In the genomic region with DNA sequence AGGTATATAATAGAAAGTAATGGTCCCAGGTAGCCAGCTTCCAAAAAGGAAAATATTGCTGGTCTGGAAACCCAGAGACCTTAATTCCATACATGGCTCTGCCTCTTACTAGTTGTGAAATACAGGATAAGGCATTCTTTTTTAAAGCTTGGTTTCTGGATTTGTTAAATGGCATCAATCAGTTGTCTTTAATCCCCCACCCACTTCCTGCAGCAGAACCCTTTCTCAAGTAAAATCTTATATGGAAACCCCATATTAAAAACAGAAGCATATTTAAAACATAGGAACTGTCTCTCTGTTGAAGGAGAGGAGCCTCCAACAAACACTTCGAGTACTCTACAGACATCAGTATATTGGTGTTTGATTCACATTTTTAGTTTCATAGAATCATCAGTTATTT, we compare ENCODE assay signal across 21 cellular contexts. TPM values are rescaled to one million over a fixed set of nuclear protein-coding genes. Genes with fewer than 3 reads are reported as not detected.
DNase-seq lines count a peak whose midpoint lies in the region; ATAC-seq and TF ChIP-seq lines count a peak whose summit lies in the region.
"Had no signal": no experiment of that assay in that cellular context is flagged by ENCODE, and none has a peak within 500 bp of the region (broad histone marks: within the 10 kb centered on the region; RNA-seq: fewer than 3 reads in every experiment).

No MANE protein-coding gene starts in this region.

- H3K27me3 Mint-ChIP-seq in nephron (ENCODE audit: low read depth) (no peaks in the 10 kb centered on the region), type B pancreatic cell (no peaks in the 10 kb centered on the region)
- H3K27me3 Mint-ChIP-seq: CD4-positive, CD25-positive, alpha-beta regulatory T cell had no signal

- H3K27ac Mint-ChIP-seq in nephron = peak overlapping the region; percentile 82 to 96 (median 88)
- peak overlapping the region; percentile 61 for H3K27ac Mint-ChIP-seq in type B pancreatic cell
- H3K27ac Mint-ChIP-seq: CD4-positive, CD25-positive, alpha-beta regulatory T cell; stimulated activated effector memory CD8-positive, alpha-beta T cell treated with anti-CD3 and anti-CD28 coated beads, Interleukin-12 subunit alpha, Interleukin-12 subunit beta, amount 100 ng/mL, for 72 hours had no signal

- WGBS in SK-N-SH (ENCODE audit: low lambda C conversion rate) = 93% methylated on average over 1 of the region's 1 CpG

- H3F3A ChIP-seq in SK-N-SH (replicated peaks; ENCODE audit: insufficient read depth) = peaks cover 5% of the 10 kb centered on the region

- no peaks in the 10 kb centered on the region for H4K20me1 ChIP-seq in SK-N-SH (ENCODE audit: insufficient read depth)

- peaks cover 5 to 8% of the 10 kb centered on the region in 2 experiments for H3K36me3 ChIP-seq in SK-N-SH (replicated peaks in 1 of 2; ENCODE audit: control insufficient read depth in 1 of 2, insufficient read depth in 2 of 2, low read length in 1 of 2)
- H3K36me3 ChIP-seq: HAP-1 had no signal

- no peak overlapping the region for H3K9ac ChIP-seq in SK-N-SH

- no peak for TF ChIP-seq EP300 in SK-N-SH (IDR thresholded peaks at IDR 0.05; ENCODE audit: borderline replicate concordance in 1 of 2, low read depth in 1 of 2, low read length in 1 of 2)

- TF ChIP-seq CTCF in SK-N-SH (IDR thresholded peaks at IDR 0.05) (no peak), nephron (IDR thresholded peaks at IDR 0.05; ENCODE audit: unreplicated experiment in 3 of 3) (no peak), type B pancreatic cell (conservative IDR thresholded peaks at IDR 0.05) (no peak)

- H3K4me3 ChIP-seq in SK-N-SH (ENCODE audit: low read depth in 2 of 2, low read length in 1 of 2) = no peak overlapping the region
- H3K4me3 ChIP-seq: HAP-1 had no signal

- H3K9me2 ChIP-seq in SK-N-SH = no peaks in the 10 kb centered on the region

- no peak overlapping the region for H3K4me2 ChIP-seq in SK-N-SH

- no peaks in the 10 kb centered on the region for H3K27me3 ChIP-seq in SK-N-SH (ENCODE audit: insufficient read depth)

- H3K4me1 Mint-ChIP-seq in nephron (peaks cover 48% of the 10 kb centered on the region), type B pancreatic cell (ENCODE audit: unreplicated experiment) (peaks cover 38% of the 10 kb centered on the region)
- H3K4me1 Mint-ChIP-seq: stimulated activated effector memory CD8-positive, alpha-beta T cell treated with anti-CD3 and anti-CD28 coated beads, Interleukin-12 subunit alpha, Interleukin-12 subunit beta, amount 100 ng/mL, for 72 hours had no signal

- H3K27ac ChIP-seq in SK-N-SH (ENCODE audit: low read depth in 2 of 2, low read length in 1 of 2) = peak overlapping the region; percentile 83 to 89
- H3K27ac ChIP-seq in angular gyrus (ENCODE audit: low read depth, low read length) = peak overlapping the region; percentile 91

- H3K9me3 Mint-ChIP-seq in nephron (no peaks in the 10 kb centered on the region), type B pancreatic cell (no peaks in the 10 kb centered on the region)
- H3K9me3 Mint-ChIP-seq: IgD-negative memory B cell, neural crest cell had no signal

- POLR2A ChIA-PET in SK-N-SH (lab: Yijun Ruan, JAX) = no interaction called here

- H3K36me3 Mint-ChIP-seq in nephron (ENCODE audit: low read depth) (peaks cover 46% of the 10 kb centered on the region), type B pancreatic cell (peaks cover 33% of the 10 kb centered on the region)
- H3K36me3 Mint-ChIP-seq: CD4-positive, CD25-positive, alpha-beta regulatory T cell; IgD-negative memory B cell; stimulated activated effector memory CD8-positive, alpha-beta T cell treated with anti-CD3 and anti-CD28 coated beads, Interleukin-12 subunit alpha, Interleukin-12 subunit beta, amount 100 ng/mL, for 72 hours had no signal

- TF ChIP-seq RAD21 in SK-N-SH (IDR thresholded peaks at IDR 0.05; ENCODE audit: low read length) = no peak

- H2AFZ ChIP-seq in SK-N-SH (ENCODE audit: low read depth) = no peak overlapping the region

- CTCF ChIA-PET in SK-N-SH (lab: Yijun Ruan, JAX) = interaction anchor here (0.9 to 1.5 kb wide), 2 partner anchors 24 to 27 kb away, joined by 3 to 4 read pairs; no protein-coding TSS in a partner anchor

- H3K9me3 ChIP-seq in SK-N-SH = no peaks in the 10 kb centered on the region
- H3K9me3 ChIP-seq: HAP-1 had no signal

- ATAC-seq in SK-N-SH treated with all-trans-retinoic acid at 6 μM for 48 hours = no peak
- ATAC-seq: stimulated activated effector memory CD8-positive, alpha-beta T cell treated with anti-CD3 and anti-CD28 coated beads, Interleukin-12 subunit alpha, Interleukin-12 subunit beta, amount 100 ng/mL, for 72 hours had no signal

- H3K4me3 Mint-ChIP-seq in nephron = peak overlapping the region in 1 of 3 experiments; percentile 31
- H3K4me3 Mint-ChIP-seq in type B pancreatic cell = no peak overlapping the region
- H3K4me3 Mint-ChIP-seq: CD4-positive, CD25-positive, alpha-beta regulatory T cell; IgD-negative memory B cell; stimulated activated effector memory CD8-positive, alpha-beta T cell treated with anti-CD3 and anti-CD28 coated beads, Interleukin-12 subunit alpha, Interleukin-12 subunit beta, amount 100 ng/mL, for 72 hours had no signal

- peaks cover 12 to 22% of the 10 kb centered on the region in 2 experiments for H3K4me1 ChIP-seq in SK-N-SH (ENCODE audit: control insufficient read depth in 1 of 2, insufficient read depth in 2 of 2, low read depth in 1 of 2, low read length in 1 of 2)

- H3K79me2 ChIP-seq in SK-N-SH (ENCODE audit: insufficient read depth) = peaks cover 2% of the 10 kb centered on the region

- DNase-seq in SK-N-SH = no peak
- DNase-seq in type B pancreatic cell (ENCODE audit: extremely low spot score, unreplicated experiment) = no peak
- no peak for DNase-seq in DMS114 treated with DMSO at 0.1 percent for 48 hours (lab: John Stamatoyannopoulos, UW; ENCODE audit: unreplicated experiment)
- DNase-seq in NCI-H1092 (lab: John Stamatoyannopoulos, UW) = no peak
- DNase-seq in NCI-H345 treated with DMSO at 0.1 percent for 48 hours (lab: John Stamatoyannopoulos, UW; ENCODE audit: unreplicated experiment) = no peak
- DNase-seq: activated CD4-positive, alpha-beta T cell treated with anti-CD3 and anti-CD28 coated beads, Interleukin-2, amount 50 U/mL, for 1 hour; activated gamma-delta T cell treated with Interleukin-2 at 50 U/mL for 16 hours; CD4-positive, CD25-positive, alpha-beta regulatory T cell; EL; kidney glomerular epithelial cell; NCI-H2029 treated with DMSO at 0.1 percent for 48 hours; NCI-H524 treated with DMSO at 0.1 percent for 48 hours; stimulated activated CD4-positive, alpha-beta T cell treated with anti-CD3 and anti-CD28 coated beads, Interleukin-15, amount 100 ng/mL, for 24 hours; trophoblast cell had no signal

TF ChIP-seq in SK-N-SH, 30 proteins besides CTCF, POLR2A, EP300 and RAD21 (continues in another document):
- TF ChIP-seq FOXJ3 (CRISPR knock-in tag; IDR thresholded peaks at IDR 0.05) (no peak), ELF1 (IDR thresholded peaks at IDR 0.05) (no peak)

TF ChIP-seq in SK-N-SH treated with all-trans-retinoic acid at 6 μM for 48 hours, 23 proteins besides CTCF, POLR2A, EP300 and RAD21:
- TF ChIP-seq, protein P1, sequence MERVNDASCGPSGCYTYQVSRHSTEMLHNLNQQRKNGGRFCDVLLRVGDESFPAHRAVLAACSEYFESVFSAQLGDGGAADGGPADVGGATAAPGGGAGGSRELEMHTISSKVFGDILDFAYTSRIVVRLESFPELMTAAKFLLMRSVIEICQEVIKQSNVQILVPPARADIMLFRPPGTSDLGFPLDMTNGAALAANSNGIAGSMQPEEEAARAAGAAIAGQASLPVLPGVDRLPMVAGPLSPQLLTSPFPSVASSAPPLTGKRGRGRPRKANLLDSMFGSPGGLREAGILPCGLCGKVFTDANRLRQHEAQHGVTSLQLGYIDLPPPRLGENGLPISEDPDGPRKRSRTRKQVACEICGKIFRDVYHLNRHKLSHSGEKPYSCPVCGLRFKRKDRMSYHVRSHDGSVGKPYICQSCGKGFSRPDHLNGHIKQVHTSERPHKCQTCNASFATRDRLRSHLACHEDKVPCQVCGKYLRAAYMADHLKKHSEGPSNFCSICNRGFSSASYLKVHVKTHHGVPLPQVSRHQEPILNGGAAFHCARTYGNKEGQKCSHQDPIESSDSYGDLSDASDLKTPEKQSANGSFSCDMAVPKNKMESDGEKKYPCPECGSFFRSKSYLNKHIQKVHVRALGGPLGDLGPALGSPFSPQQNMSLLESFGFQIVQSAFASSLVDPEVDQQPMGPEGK (CRISPR knock-in tag; IDR thresholded peaks at IDR 0.05; ENCODE audit: borderline replicate concordance) = no peak
- TF ChIP-seq TCF4 (CRISPR knock-in tag; IDR thresholded peaks at IDR 0.05; ENCODE audit: borderline replicate concordance) (no peak), OSR1 (CRISPR knock-in tag; IDR thresholded peaks at IDR 0.05) (no peak), BACH2 (CRISPR knock-in tag; IDR thresholded peaks at IDR 0.05; ENCODE audit: borderline replicate concordance) (no peak), ZNF70 (CRISPR knock-in tag; IDR thresholded peaks at IDR 0.05) (no peak), CSDC2 (CRISPR knock-in tag; IDR thresholded peaks at IDR 0.05) (no peak), PPARA (CRISPR knock-in tag; IDR thresholded peaks at IDR 0.05; ENCODE audit: borderline replicate concordance) (no peak), RARB (CRISPR knock-in tag; IDR thresholded peaks at IDR 0.05) (no peak), ARNTL (CRISPR knock-in tag; IDR thresholded peaks at IDR 0.05; ENCODE audit: borderline replicate concordance, low read depth) (no peak), ISL1 (CRISPR knock-in tag; IDR thresholded peaks at IDR 0.05) (no peak), ZNF565 (CRISPR knock-in tag; conservative IDR thresholded peaks at IDR 0.05; ENCODE audit: low read depth) (no peak), GLIS3 (CRISPR knock-in tag; IDR thresholded peaks at IDR 0.05) (no peak), ESRRG (CRISPR knock-in tag; IDR thresholded peaks at IDR 0.05) (no peak)

RNA-seq across cellular contexts. Expression of a gene that starts 6.2 kb away (rescaled TPM):
- polyA plus RNA-seq in SK-N-SH (2012; rRNA removed) = 0.61 and 0.86 TPM in 2 replicates
- 1.1 and 1.3 TPM in 2 replicates for polyA plus RNA-seq in SK-N-SH (2012; cell fraction: cytosol; rRNA removed)
- 0.43 and 1.0 TPM in 2 replicates for polyA plus RNA-seq in SK-N-SH (2012; cell fraction: nucleus; rRNA removed)
- 8.8 and 11.3 TPM in 2 replicates for total RNA-seq in type B pancreatic cell (ENCODE audit: low replicate concordance)
